Comparison of ENCODE assay signal across 28 cellular contexts in the genomic region with DNA sequence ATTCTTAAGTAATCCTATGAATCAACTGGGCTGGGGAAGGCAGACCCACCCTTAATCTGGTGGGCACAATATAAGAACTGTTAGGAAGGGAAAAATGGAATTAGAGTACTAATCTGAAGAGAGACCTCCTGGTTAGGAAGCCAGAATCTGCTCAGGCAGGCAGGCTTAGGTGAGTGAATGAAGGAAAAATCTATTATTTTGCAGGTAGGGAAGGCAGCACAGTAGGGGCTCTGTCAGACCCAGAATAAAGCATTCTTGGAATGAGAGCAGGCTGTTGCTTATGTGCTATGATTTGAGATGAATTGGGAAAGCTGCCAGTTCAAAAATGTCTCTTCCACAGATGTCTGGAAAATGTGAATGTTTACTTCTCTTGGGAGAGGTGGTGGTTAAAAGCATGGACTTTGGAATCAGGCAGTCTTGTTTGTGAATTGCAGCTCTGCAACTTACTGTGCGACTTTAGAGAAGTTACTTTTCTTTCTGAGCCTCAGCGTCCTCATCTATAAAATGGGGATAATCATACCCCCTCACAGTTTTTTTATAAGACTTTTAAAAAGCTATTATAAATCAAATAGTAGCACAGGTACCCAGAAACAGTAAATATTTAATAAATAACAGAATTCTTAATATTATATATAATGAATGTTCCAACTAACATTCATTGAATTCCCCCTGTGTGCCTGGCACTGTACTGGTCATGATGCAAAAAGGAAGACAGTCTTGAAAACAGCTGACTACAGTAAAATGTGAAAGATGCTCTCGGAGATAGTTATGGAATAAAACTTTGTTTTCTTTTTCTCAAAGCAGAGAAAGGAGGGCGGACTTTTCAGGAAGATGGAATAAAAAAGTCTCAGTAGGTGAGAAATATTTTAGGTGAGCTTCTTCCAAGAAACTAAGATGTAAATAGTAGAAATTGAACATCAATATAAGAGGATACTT. TPM values are rescaled to one million over a fixed set of nuclear protein-coding genes. Genes with fewer than 3 reads are reported as not detected.
A peak's percentile ranks its signal among the peaks of the same experiment; 100 is the strongest.
DNase-seq lines count a peak whose midpoint lies in the region; ATAC-seq, FAIRE-seq and TF ChIP-seq lines count a peak whose summit lies in the region.
"Had no signal": no experiment of that assay in that cellular context is flagged by ENCODE, and none has a peak within 500 bp of the region (broad histone marks: within the 10 kb centered on the region; RNA-seq: fewer than 3 reads in every experiment).

No MANE protein-coding gene starts in this region.

- intact Hi-C loops in transverse colon (cut with DNase I; ENCODE audit: low total_unique reads) = no loop called here

- H4K20me1 ChIP-seq in SK-N-SH (ENCODE audit: insufficient read depth) = no peaks in the 10 kb centered on the region

- peak; percentile 52 for ATAC-seq in SK-N-SH treated with all-trans-retinoic acid at 6 μM for 48 hours
- ATAC-seq in left lobe of liver = peak; percentile 68
- no peak for ATAC-seq in GM19467 (IDR thresholded peaks at IDR 0.05; ENCODE audit: unreplicated experiment)
- ATAC-seq: activated naive CD8-positive, alpha-beta T cell treated with anti-CD3 and anti-CD28 coated beads, Interleukin-2, amount 50 U/mL, for 24 hours; activated T-cell treated with anti-CD3 and anti-CD28 coated beads, Interleukin-2, amount 50 U/mL, for 4 hours; body of pancreas; HCT116; Panc1 had no signal

- DNase-seq in SK-N-SH (no peak), left lobe of liver (ENCODE audit: low spot score) (no peak), transverse colon (no peak), T-helper 1 cell (no peak)
- no peak for DNase-seq in effector CD8-positive, alpha-beta T cell (lab: John Stamatoyannopoulos, UW)
- DNase-seq: activated CD4-positive, alpha-beta T cell treated with anti-CD3 and anti-CD28 coated beads, Interleukin-2, amount 10 ng/mL, durations not matched to agents 24 days and 14 days; activated naive CD8-positive, alpha-beta T cell treated with anti-CD3 and anti-CD28 coated beads, Interleukin-2, amount 50 U/mL, for 24 hours; activated T-cell treated with anti-CD3 and anti-CD28 coated beads, Interleukin-2, amount 50 U/mL, for 4 hours; CD4-positive, alpha-beta T cell; Kasumi-1; NCI-H146; NCI-H524; SHP77; spleen; SW 1271; T1000; trophoblast cell; WERI-Rb-1 had no signal

- H3K9me2 ChIP-seq in SK-N-SH = no peaks in the 10 kb centered on the region

- TF ChIP-seq CTCF in SK-N-SH (IDR thresholded peaks at IDR 0.05) (no peak), transverse colon (IDR thresholded peaks at IDR 0.05) (no peak)

- H3K9ac ChIP-seq in SK-N-SH = no peak overlapping the region
- H3K9ac ChIP-seq: parathyroid adenoma had no signal

- TF ChIP-seq EP300 in SK-N-SH (IDR thresholded peaks at IDR 0.05; ENCODE audit: borderline replicate concordance in 1 of 2, low read depth in 1 of 2, low read length in 1 of 2) (no peak), transverse colon (IDR thresholded peaks at IDR 0.05; ENCODE audit: low read depth) (no peak)

- H3K27ac ChIP-seq in SK-N-SH (ENCODE audit: low read depth in 2 of 2, low read length in 1 of 2) = no peak overlapping the region
- H3K27ac ChIP-seq in transverse colon = peak overlapping the region; percentile 62 to 83 (median 68)
- H3K27ac ChIP-seq: body of pancreas, parathyroid adenoma, right atrium auricular region, spleen, WERI-Rb-1 had no signal

- TF ChIP-seq POLR2A in transverse colon (IDR thresholded peaks at IDR 0.05) = no peak

- in situ Hi-C loops in transverse colon (cut with MboI; ENCODE audit: low pct_ligation_motif_present in 1 of 4, low pct_unique_long_range_greater_than_20kb in 1 of 4, low sequenced_read_pairs in 3 of 4) = no loop called here

- H3K4me2 ChIP-seq in SK-N-SH = no peak overlapping the region

- H3K4me3 ChIP-seq in SK-N-SH (ENCODE audit: low read depth in 2 of 2, low read length in 1 of 2) = no peak overlapping the region
- H3K4me3 ChIP-seq in transverse colon = no peak overlapping the region
- H3K4me3 ChIP-seq: body of pancreas, lung, right atrium auricular region, spleen had no signal

- no peaks in the 10 kb centered on the region for H3K27me3 ChIP-seq in SK-N-SH (ENCODE audit: insufficient read depth)
- H3K27me3 ChIP-seq in transverse colon = no peaks in the 10 kb centered on the region
- H3K27me3 ChIP-seq: body of pancreas, right atrium auricular region had no signal

- no peaks in the 10 kb centered on the region for H3K36me3 ChIP-seq in SK-N-SH (replicated peaks in 1 of 2; ENCODE audit: control insufficient read depth in 1 of 2, insufficient read depth in 2 of 2, low read length in 1 of 2)
- no peaks in the 10 kb centered on the region for H3K36me3 ChIP-seq in transverse colon
- H3K36me3 ChIP-seq: right atrium auricular region, spleen, WERI-Rb-1 had no signal

- no peak overlapping the region for H2AFZ ChIP-seq in SK-N-SH (ENCODE audit: low read depth)
- H2AFZ ChIP-seq: parathyroid adenoma had no signal

- no peak for TF ChIP-seq RAD21 in SK-N-SH (IDR thresholded peaks at IDR 0.05; ENCODE audit: low read length)

- H3K79me2 ChIP-seq in SK-N-SH (ENCODE audit: insufficient read depth) = no peaks in the 10 kb centered on the region
- H3K79me2 ChIP-seq: parathyroid adenoma had no signal

- no peaks in the 10 kb centered on the region for H3K9me3 ChIP-seq in SK-N-SH
- no peaks in the 10 kb centered on the region for H3K9me3 ChIP-seq in transverse colon
- H3K9me3 ChIP-seq: body of pancreas had no signal

- FAIRE-seq in colon (lab: Jason Lieb, UNC) = peak; percentile 60
- FAIRE-seq: keratinocyte had no signal

- WGBS in SK-N-SH (ENCODE audit: low lambda C conversion rate) = 24% methylated on average over 4 of the region's 4 CpGs
- WGBS in transverse colon (ENCODE audit: low coverage in 1 of 2), 2 donors = 53 to 62% methylated on average over 4 of the region's 4 CpGs

- CTCF ChIA-PET in SK-N-SH (lab: Yijun Ruan, JAX) = interaction anchor here (0.7 to 1.2 kb wide), 2 partner anchors 12 to 128 kb away, joined by 3 read pairs; no protein-coding TSS in a partner anchor

- H3K4me1 ChIP-seq in SK-N-SH (ENCODE audit: control insufficient read depth in 1 of 2, insufficient read depth in 2 of 2, low read depth in 1 of 2, low read length in 1 of 2) (no peaks in the 10 kb centered on the region), transverse colon (peaks cover 5 to 42% (median 15%) of the 10 kb centered on the region in 4 donors)
- H3K4me1 ChIP-seq: parathyroid adenoma, right atrium auricular region, spleen had no signal

- H3F3A ChIP-seq in SK-N-SH (replicated peaks; ENCODE audit: insufficient read depth) = no peaks in the 10 kb centered on the region

- POLR2A ChIA-PET in SK-N-SH (lab: Yijun Ruan, JAX) = no interaction called here

TF ChIP-seq in SK-N-SH treated with all-trans-retinoic acid at 6 μM for 48 hours, 23 proteins besides CTCF, POLR2A, EP300 and RAD21 (continues in another document):
- TF ChIP-seq ESRRG (CRISPR knock-in tag; IDR thresholded peaks at IDR 0.05) = no peak
- TF ChIP-seq ZFP30 (CRISPR knock-in tag; IDR thresholded peaks at IDR 0.05) = no peak
- no peak for TF ChIP-seq ZNF8 (CRISPR knock-in tag; IDR thresholded peaks at IDR 0.05)
- TF ChIP-seq SNAI2 (CRISPR knock-in tag; IDR thresholded peaks at IDR 0.05) = no peak
- no peak for TF ChIP-seq ZC3H10 (CRISPR knock-in tag; IDR thresholded peaks at IDR 0.05)
- TF ChIP-seq, protein P1, sequence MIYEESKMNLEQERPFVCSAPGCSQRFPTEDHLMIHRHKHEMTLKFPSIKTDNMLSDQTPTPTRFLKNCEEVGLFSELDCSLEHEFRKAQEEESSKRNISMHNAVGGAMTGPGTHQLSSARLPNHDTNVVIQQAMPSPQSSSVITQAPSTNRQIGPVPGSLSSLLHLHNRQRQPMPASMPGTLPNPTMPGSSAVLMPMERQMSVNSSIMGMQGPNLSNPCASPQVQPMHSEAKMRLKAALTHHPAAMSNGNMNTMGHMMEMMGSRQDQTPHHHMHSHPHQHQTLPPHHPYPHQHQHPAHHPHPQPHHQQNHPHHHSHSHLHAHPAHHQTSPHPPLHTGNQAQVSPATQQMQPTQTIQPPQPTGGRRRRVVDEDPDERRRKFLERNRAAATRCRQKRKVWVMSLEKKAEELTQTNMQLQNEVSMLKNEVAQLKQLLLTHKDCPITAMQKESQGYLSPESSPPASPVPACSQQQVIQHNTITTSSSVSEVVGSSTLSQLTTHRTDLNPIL (CRISPR knock-in tag; IDR thresholded peaks at IDR 0.05; ENCODE audit: low read depth) = no peak
- TF ChIP-seq OSR1 (CRISPR knock-in tag; IDR thresholded peaks at IDR 0.05) = no peak

TF ChIP-seq in SK-N-SH, 30 proteins besides CTCF, POLR2A, EP300 and RAD21 (continues in another document):
- no peak for TF ChIP-seq GABPA (IDR thresholded peaks at IDR 0.05; ENCODE audit: low read depth)
- TF ChIP-seq RCOR1 (IDR thresholded peaks at IDR 0.05; ENCODE audit: low read length) = no peak
- TF ChIP-seq, protein P2, sequence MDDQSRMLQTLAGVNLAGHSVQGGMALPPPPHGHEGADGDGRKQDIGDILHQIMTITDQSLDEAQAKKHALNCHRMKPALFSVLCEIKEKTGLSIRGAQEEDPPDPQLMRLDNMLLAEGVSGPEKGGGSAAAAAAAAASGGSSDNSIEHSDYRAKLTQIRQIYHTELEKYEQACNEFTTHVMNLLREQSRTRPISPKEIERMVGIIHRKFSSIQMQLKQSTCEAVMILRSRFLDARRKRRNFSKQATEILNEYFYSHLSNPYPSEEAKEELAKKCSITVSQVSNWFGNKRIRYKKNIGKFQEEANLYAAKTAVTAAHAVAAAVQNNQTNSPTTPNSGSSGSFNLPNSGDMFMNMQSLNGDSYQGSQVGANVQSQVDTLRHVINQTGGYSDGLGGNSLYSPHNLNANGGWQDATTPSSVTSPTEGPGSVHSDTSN (IDR thresholded peaks at IDR 0.05) = no peak
- TF ChIP-seq NRF1 (IDR thresholded peaks at IDR 0.05; ENCODE audit: low read depth, low read length) = no peak
- TF ChIP-seq FOXJ3 (CRISPR knock-in tag; IDR thresholded peaks at IDR 0.05) = no peak
- TF ChIP-seq RXRA (IDR thresholded peaks at IDR 0.05; ENCODE audit: borderline replicate concordance, low read depth) = no peak
- TF ChIP-seq, protein P3, sequence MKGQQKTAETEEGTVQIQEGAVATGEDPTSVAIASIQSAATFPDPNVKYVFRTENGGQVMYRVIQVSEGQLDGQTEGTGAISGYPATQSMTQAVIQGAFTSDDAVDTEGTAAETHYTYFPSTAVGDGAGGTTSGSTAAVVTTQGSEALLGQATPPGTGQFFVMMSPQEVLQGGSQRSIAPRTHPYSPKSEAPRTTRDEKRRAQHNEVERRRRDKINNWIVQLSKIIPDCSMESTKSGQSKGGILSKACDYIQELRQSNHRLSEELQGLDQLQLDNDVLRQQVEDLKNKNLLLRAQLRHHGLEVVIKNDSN (IDR thresholded peaks at IDR 0.05; ENCODE audit: borderline replicate concordance, low read depth) = no peak
- no peak for TF ChIP-seq CHD2 (IDR thresholded peaks at IDR 0.05; ENCODE audit: low read length, partially characterized antibody)

RNA-seq across cellular contexts. Expression of a gene that starts 15.3 kb away (rescaled TPM):
- polyA plus RNA-seq in SK-N-SH (2012; rRNA removed) = 5.6 and 6.8 TPM in 2 replicates
- polyA plus RNA-seq in SK-N-SH (2012; cell fraction: cytosol; rRNA removed) = 8.3 and 11.3 TPM in 2 replicates
- polyA plus RNA-seq in SK-N-SH (2012; cell fraction: nucleus; rRNA removed) = 4.1 and 11.0 TPM in 2 replicates
- total RNA-seq in left lobe of liver = 18.3 TPM
- 10 to 100 TPM; 19.5 to 86.2 (median 50.4) TPM for total RNA-seq in transverse colon

Comparison
In these comparisons a context has a peak if more than half of its experiments do, and no peak if none do; other contexts are left out.
1. H3K27ac ChIP-seq: peak in transverse colon (4 of 4); none in SK-N-SH (0 of 2).